Comparison of ENCODE assay signal across 19 cellular contexts in the genomic region with DNA sequence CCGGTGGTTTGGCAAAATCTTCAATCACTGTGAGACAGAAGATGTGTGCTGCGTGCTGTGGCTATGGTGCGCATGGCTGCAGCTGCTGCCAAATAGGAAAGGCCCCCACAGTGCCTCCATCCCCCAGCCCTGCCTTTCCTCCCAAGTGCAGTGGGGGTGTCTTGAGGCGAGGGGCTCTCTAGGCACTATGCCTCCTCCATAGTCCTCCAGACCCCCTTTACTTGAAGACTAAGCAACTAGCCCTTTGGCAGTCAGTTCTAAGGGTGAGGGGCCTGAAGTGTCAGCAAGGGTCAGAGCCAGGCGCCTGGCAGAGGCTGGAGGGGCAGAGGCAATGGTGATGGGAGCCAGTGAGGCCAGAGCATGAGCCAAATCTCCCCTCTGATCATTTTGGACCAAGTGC.
"Had no signal": no experiment of that assay in that cellular context is flagged by ENCODE, and none has a peak within 500 bp of the region (broad histone marks: within the 10 kb centered on the region; RNA-seq: fewer than 3 reads in every experiment).

No MANE protein-coding gene starts in this region.

- ATAC-seq: activated CD8-positive, alpha-beta memory T cell treated with anti-CD3 and anti-CD28 coated beads, Interleukin-2, amount 10 ng/mL, durations not matched to agents 7 days and 5 days; activated CD8-positive, alpha-beta T cell treated with anti-CD3 and anti-CD28 coated beads for 36 hours; effector memory CD8-positive, alpha-beta T cell; gastroesophageal sphincter; heart right ventricle had no signal

- H3K27me3 ChIP-seq: ascending aorta, brain microvascular endothelial cell, gastroesophageal sphincter, upper lobe of right lung had no signal

- H3K27me3 Mint-ChIP-seq: activated CD4-positive, alpha-beta T cell treated with anti-CD3 and anti-CD28 coated beads, Interleukin-2, amount 10 ng/mL, durations not matched to agents 7 days and 5 days; activated CD8-positive, alpha-beta memory T cell treated with anti-CD3 and anti-CD28 coated beads, Interleukin-2, amount 10 ng/mL, durations not matched to agents 7 days and 5 days; activated CD8-positive, alpha-beta T cell treated with anti-CD3 and anti-CD28 coated beads for 36 hours; activated naive CD4-positive, alpha-beta T cell treated with anti-CD3 and anti-CD28 coated beads, Interleukin-2, amount 50 U/mL, for 24 hours had no signal

- H3K9me3 ChIP-seq: ascending aorta, gastroesophageal sphincter, heart right ventricle, upper lobe of right lung had no signal

- H3K27ac Mint-ChIP-seq: activated CD4-positive, alpha-beta T cell treated with anti-CD3 and anti-CD28 coated beads, Interleukin-2, amount 10 ng/mL, durations not matched to agents 7 days and 5 days; activated CD8-positive, alpha-beta memory T cell treated with anti-CD3 and anti-CD28 coated beads, Interleukin-2, amount 10 ng/mL, durations not matched to agents 7 days and 5 days; activated CD8-positive, alpha-beta T cell treated with anti-CD3 and anti-CD28 coated beads for 36 hours; activated naive CD4-positive, alpha-beta T cell treated with anti-CD3 and anti-CD28 coated beads, Interleukin-2, amount 50 U/mL, for 24 hours; effector memory CD8-positive, alpha-beta T cell; nephron had no signal

- H3K4me3 ChIP-seq: ascending aorta, gastroesophageal sphincter, heart right ventricle, upper lobe of right lung had no signal

- DNase-seq: activated CD4-positive, alpha-beta T cell treated with anti-CD3 and anti-CD28 coated beads, Interleukin-2, amount 10 ng/mL, durations not matched to agents 7 days and 5 days; activated CD8-positive, alpha-beta memory T cell treated with anti-CD3 and anti-CD28 coated beads, Interleukin-2, amount 10 ng/mL, durations not matched to agents 7 days and 5 days; activated CD8-positive, alpha-beta T cell treated with anti-CD3 and anti-CD28 coated beads for 36 hours; activated gamma-delta T cell treated with Interleukin-2 at 50 U/mL for 16 hours; activated T-cell treated with anti-CD3 and anti-CD28 coated beads for 4 hours; central memory CD4-positive, alpha-beta T cell; effector memory CD8-positive, alpha-beta T cell; heart right ventricle; left cardiac atrium; nucleus accumbens; stimulated activated CD4-positive, alpha-beta T cell treated with anti-CD3 and anti-CD28 coated beads, Interleukin-4, amount 100 ng/mL, for 1 hour; stimulated activated naive CD4-positive, alpha-beta T cell; upper lobe of right lung; WERI-Rb-1 had no signal

- H3K9me3 Mint-ChIP-seq: activated naive CD4-positive, alpha-beta T cell treated with anti-CD3 and anti-CD28 coated beads, Interleukin-2, amount 50 U/mL, for 24 hours; effector memory CD8-positive, alpha-beta T cell; nephron had no signal

- H3K36me3 Mint-ChIP-seq: activated naive CD4-positive, alpha-beta T cell treated with anti-CD3 and anti-CD28 coated beads, Interleukin-2, amount 50 U/mL, for 24 hours had no signal

- H3K4me3 Mint-ChIP-seq: activated CD4-positive, alpha-beta T cell treated with anti-CD3 and anti-CD28 coated beads, Interleukin-2, amount 10 ng/mL, durations not matched to agents 7 days and 5 days; activated CD8-positive, alpha-beta memory T cell treated with anti-CD3 and anti-CD28 coated beads, Interleukin-2, amount 10 ng/mL, durations not matched to agents 7 days and 5 days; activated CD8-positive, alpha-beta T cell treated with anti-CD3 and anti-CD28 coated beads for 36 hours; activated naive CD4-positive, alpha-beta T cell treated with anti-CD3 and anti-CD28 coated beads, Interleukin-2, amount 50 U/mL, for 24 hours; effector memory CD8-positive, alpha-beta T cell; nephron had no signal

- H3K36me3 ChIP-seq: ascending aorta, brain microvascular endothelial cell, gastroesophageal sphincter, heart right ventricle, upper lobe of right lung, WERI-Rb-1 had no signal

- H3K27ac ChIP-seq: ascending aorta, brain microvascular endothelial cell, gastroesophageal sphincter, heart right ventricle, upper lobe of right lung, WERI-Rb-1 had no signal
